In genomic region chr1:32963746-32964460, GRCh38 we compare ENCODE assay signal across 8 cellular contexts. TPM values are rescaled to one million over a fixed set of nuclear protein-coding genes. Genes with fewer than 3 reads are reported as not detected.
DNase-seq lines count a peak whose midpoint lies in the region; ATAC-seq and TF ChIP-seq lines count a peak whose summit lies in the region.

No MANE protein-coding gene starts in this region.

- DNase-seq in HK-2 (ENCODE audit: unreplicated experiment) (peak; percentile 64), SK-N-DZ (ENCODE audit: low spot score) (peak; percentile 40), heart left ventricle (peak; percentile 52 to 82 (median 66)), psoas muscle (peak; percentile 61 to 75)
- peak; percentile 55 to 74 for DNase-seq in activated naive CD4-positive, alpha-beta T cell treated with anti-CD3 and anti-CD28 coated beads, Interleukin-2, amount 50 U/mL, for 72 hours (ENCODE audit: low spot score in 2 of 2)

- H3K27me3 ChIP-seq in BLaER1 (no peaks in the 10 kb centered on the region), heart left ventricle (no peaks in the 10 kb centered on the region), psoas muscle (ENCODE audit: insufficient read depth in 3 of 3, low read length in 2 of 3) (peaks cover 0 to 6% (median 0%) of the 10 kb centered on the region in 3 donors)

- H3K9me3 ChIP-seq in BLaER1 = no peaks in the 10 kb centered on the region
- H3K9me3 ChIP-seq in heart left ventricle = no peaks in the 10 kb centered on the region
- H3K9me3 ChIP-seq in psoas muscle = no peaks in the 10 kb centered on the region

- peak overlapping the region; percentile 93 for H3K4me3 ChIP-seq in BLaER1
- peak overlapping the region; percentile 63 to 99 (median 92) for H3K4me3 ChIP-seq in heart left ventricle
- H3K4me3 ChIP-seq in psoas muscle = peak overlapping the region; percentile 98
- H3K4me3 ChIP-seq in urinary bladder (ENCODE audit: low read depth, low read length) = peak overlapping the region; percentile 81

- H3K9ac ChIP-seq in BLaER1 = peak overlapping the region; percentile 85

- H3K27ac ChIP-seq in BLaER1 (peak overlapping the region; percentile 82), heart left ventricle (peak overlapping the region in 11 of 12 donors; percentile 54 to 97 (median 93)), psoas muscle (peak overlapping the region; percentile 93), urinary bladder (ENCODE audit: low read depth) (peak overlapping the region; percentile 93)

- H3K36me3 ChIP-seq in BLaER1 (no peaks in the 10 kb centered on the region), heart left ventricle (no peaks in the 10 kb centered on the region), psoas muscle (ENCODE audit: insufficient read depth in 1 of 2, low read depth in 1 of 2) (no peaks in the 10 kb centered on the region), urinary bladder (ENCODE audit: insufficient read depth) (no peaks in the 10 kb centered on the region)

- peak overlapping the region; percentile 98 for H3K4me2 ChIP-seq in BLaER1

- ATAC-seq in GM19351 (IDR thresholded peaks at IDR 0.05; ENCODE audit: unreplicated experiment) = peak; percentile 26
- ATAC-seq in activated naive CD4-positive, alpha-beta T cell treated with anti-CD3 and anti-CD28 coated beads, Interleukin-2, amount 50 U/mL, for 72 hours = peak; percentile 49
- ATAC-seq in heart left ventricle = peak in 3 of 4 donors; percentile 36 to 54 (median 39)
- peak; percentile 16 to 42 (median 28) for ATAC-seq in psoas muscle

- peaks cover 0 to 5% of the 10 kb centered on the region in 2 donors for H3K9me3 Mint-ChIP-seq in activated naive CD4-positive, alpha-beta T cell treated with anti-CD3 and anti-CD28 coated beads, Interleukin-2, amount 50 U/mL, for 72 hours

- WGBS in heart left ventricle, 4 donors = 0% methylated on average over 13 to 78 of the region's 78 CpGs
- 0% methylated on average over 57 to 78 of the region's 78 CpGs for whole genome bisulfite sequencing in psoas muscle, 3 donors
- WGBS in urinary bladder = under 1% methylated on average over 78 of the region's 78 CpGs

- H3K27ac Mint-ChIP-seq in activated naive CD4-positive, alpha-beta T cell treated with anti-CD3 and anti-CD28 coated beads, Interleukin-2, amount 50 U/mL, for 72 hours = peak overlapping the region; percentile 69 to 82

- peaks cover 45% of the 10 kb centered on the region for H3K4me1 ChIP-seq in BLaER1
- H3K4me1 ChIP-seq in heart left ventricle = peaks cover 4 to 47% (median 30%) of the 10 kb centered on the region in 12 donors
- H3K4me1 ChIP-seq in psoas muscle = peaks cover 33% of the 10 kb centered on the region
- H3K4me1 ChIP-seq in urinary bladder (ENCODE audit: insufficient read depth) = no peaks in the 10 kb centered on the region

- TF ChIP-seq CTCF in heart left ventricle (IDR thresholded peaks at IDR 0.05) (no peak), psoas muscle (IDR thresholded peaks at IDR 0.05) (no peak)

- H4K20me1 ChIP-seq in BLaER1 = peaks cover 28% of the 10 kb centered on the region

- H3K36me3 Mint-ChIP-seq in activated naive CD4-positive, alpha-beta T cell treated with anti-CD3 and anti-CD28 coated beads, Interleukin-2, amount 50 U/mL, for 72 hours = no peaks in the 10 kb centered on the region

- intact Hi-C loops in heart left ventricle (cut with DNase I) = loop anchor here in 6 of 10 donors (2.0 to 10.0 kb wide), 6 partner anchors 43 to 73 kb away; partner anchors contain the start of gene AK2 (in 4 of the 6)
- intact Hi-C loops in psoas muscle (cut with DNase I) = no loop called here

- no peak for TF ChIP-seq POLR2A in heart left ventricle (IDR thresholded peaks at IDR 0.05)

RNA-seq across cellular contexts. Expression of gene RNF19B, which starts 0.7 kb away (rescaled TPM):
- 7.3 and 7.5 TPM in 2 replicates for polyA plus RNA-seq in SK-N-DZ (2014; cell fraction: cytosol; rRNA removed)
- 3.3 and 3.9 TPM in 2 replicates for polyA plus RNA-seq in SK-N-DZ (2014; cell fraction: nucleus; rRNA removed)
- 10 to 100 TPM; 11.5 to 31.6 TPM for total RNA-seq in activated naive CD4-positive, alpha-beta T cell treated with anti-CD3 and anti-CD28 coated beads, Interleukin-2, amount 50 U/mL, for 72 hours
- total RNA-seq in heart left ventricle (10 to 100 TPM in 8 of 9 donors, 1 to 10 TPM in 1; 10.0 to 42.5 (median 15.2) TPM), psoas muscle (10 to 100 TPM; 13.1 to 23.4 (median 18.9) TPM), urinary bladder (8.7 TPM)
- polyA plus RNA-seq in heart left ventricle (10 to 100 TPM in 1 of 2 donors, 1 to 10 TPM in 1; 1.5 to 15.2 TPM), psoas muscle (10 to 100 TPM; 10.4 to 32.5 (median 15.9) TPM), urinary bladder (15.0 TPM)

Comparison
In these comparisons a context has a peak if more than half of its experiments do, and no peak if none do; other contexts are left out.
1. Peak in every context shown above with its lines: DNase-seq, ATAC-seq, H3K4me3 ChIP-seq and H3K27ac ChIP-seq.
2. intact Hi-C loops: an anchor here in heart left ventricle (2.0 to 10.0 kb wide); none called in psoas muscle.